In the genomic region with DNA sequence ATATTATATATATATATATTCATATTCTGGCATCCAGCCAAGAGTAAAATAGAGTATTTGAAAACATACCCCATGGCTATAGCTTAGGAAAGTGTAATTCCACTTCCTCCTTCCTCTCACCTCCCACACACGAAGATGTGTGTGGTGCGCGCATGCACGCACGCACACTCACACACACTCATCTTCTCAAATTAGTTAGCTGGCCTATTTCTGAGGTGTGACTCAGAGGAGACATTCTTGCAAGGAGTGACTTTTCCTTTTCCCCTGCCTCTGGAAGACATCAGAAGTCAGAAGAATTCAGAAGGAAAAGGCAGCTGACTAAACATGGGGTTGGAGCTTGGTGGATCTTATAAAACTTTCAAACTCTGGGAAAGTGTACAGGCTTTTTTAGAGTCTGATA, we compare ENCODE assay signal across 8 cellular contexts. TPM values are rescaled to one million over a fixed set of nuclear protein-coding genes. Genes with fewer than 3 reads are reported as not detected.
A peak's percentile ranks its signal among the peaks of the same experiment; 100 is the strongest.
DNase-seq lines count a peak whose midpoint lies in the region; ATAC-seq and TF ChIP-seq lines count a peak whose summit lies in the region.

No MANE protein-coding gene starts in this region.

- no peak overlapping the region for H3K4ac ChIP-seq in neuronal stem cell (ENCODE audit: low read length)

- no peak overlapping the region for H2AFZ ChIP-seq in neuronal stem cell (ENCODE audit: low read length)

- H2BK120ac ChIP-seq in neuronal stem cell (ENCODE audit: low read depth, low read length) = no peak overlapping the region

- TF ChIP-seq CTCF in psoas muscle (IDR thresholded peaks at IDR 0.05) = no peak

- H3K27ac ChIP-seq in psoas muscle (peak overlapping the region; percentile 73), neuronal stem cell (replicated peaks; ENCODE audit: low read length) (no peak overlapping the region)

- no peaks in the 10 kb centered on the region for H3K9me3 ChIP-seq in psoas muscle
- H3K9me3 ChIP-seq in neuronal stem cell (replicated peaks in 1 of 2; ENCODE audit: control insufficient read depth in 2 of 2, insufficient read depth in 1 of 2, low read depth in 1 of 2, low read length in 2 of 2) = no peaks in the 10 kb centered on the region

- no peak overlapping the region for H2AK5ac ChIP-seq in neuronal stem cell (ENCODE audit: low read depth, low read length)

- H3K18ac ChIP-seq in neuronal stem cell (ENCODE audit: low read length) = no peak overlapping the region

- H3K4me2 ChIP-seq in neuronal stem cell (ENCODE audit: insufficient read depth, low read length, poor library complexity, severe bottlenecking) = no peak overlapping the region

- peak; percentile 32 for ATAC-seq in GM18502 (IDR thresholded peaks at IDR 0.05; ENCODE audit: poor library complexity, unreplicated experiment)
- ATAC-seq in HG03378 (IDR thresholded peaks at IDR 0.05; ENCODE audit: unreplicated experiment) = peak; percentile 35
- peak; percentile 90 to 94 (median 91) for ATAC-seq in psoas muscle
- ATAC-seq in HG03571 (IDR thresholded peaks at IDR 0.05; ENCODE audit: unreplicated experiment) = no peak

- H4K8ac ChIP-seq in neuronal stem cell (ENCODE audit: low read depth, low read length) = no peak overlapping the region

- H3K79me1 ChIP-seq in neuronal stem cell (ENCODE audit: low read depth, low read length) = no peaks in the 10 kb centered on the region

- H2BK12ac ChIP-seq in neuronal stem cell (ENCODE audit: low read length) = no peak overlapping the region

- H3K9ac ChIP-seq in neuronal stem cell (ENCODE audit: low read depth, low read length, poor library complexity) = no peak overlapping the region

- H3K4me1 ChIP-seq in psoas muscle (peaks cover 17% of the 10 kb centered on the region), neuronal stem cell (ENCODE audit: control insufficient read depth in 2 of 2, insufficient read depth in 1 of 2, low read depth in 1 of 2, low read length in 2 of 2) (no peaks in the 10 kb centered on the region)

- H3K27me3 ChIP-seq in psoas muscle (ENCODE audit: insufficient read depth in 3 of 3, low read length in 2 of 3) = no peaks in the 10 kb centered on the region
- no peaks in the 10 kb centered on the region for H3K27me3 ChIP-seq in neuronal stem cell (ENCODE audit: control insufficient read depth in 3 of 3, insufficient read depth in 3 of 3, low read depth in 1 of 3, low read length in 3 of 3)

- intact Hi-C loops in psoas muscle (cut with DNase I) = no loop called here

- no peak overlapping the region for H2BK15ac ChIP-seq in neuronal stem cell (ENCODE audit: low read length)

- H3K23ac ChIP-seq in neuronal stem cell (ENCODE audit: low read depth, low read length, poor library complexity) = no peak overlapping the region

- WGBS in psoas muscle, 3 donors = 25 to 44% (median 29%) methylated on average over 5 of the region's 5 CpGs
- no CpG with 5 or more reads among the region's 5 CpGs for WGBS in neuronal stem cell (ENCODE audit: extremely low coverage in 2 of 2, insufficient read length in 2 of 2, insufficient replicate concordance in 1 of 2), 2 donors

- no peak overlapping the region for H2BK5ac ChIP-seq in neuronal stem cell (ENCODE audit: low read length)

- DNase-seq in brain pericyte (ENCODE audit: low read depth, low spot score) (peak; percentile 20), psoas muscle (peak in 1 of 2 donors; percentile 66), NCI-H748 (lab: John Stamatoyannopoulos, UW; ENCODE audit: unreplicated experiment) (no peak), neuronal stem cell (ENCODE audit: low spot score) (no peak), epidermal melanocyte (ENCODE audit: insufficient read length, low spot score) (no peak)

- H3K14ac ChIP-seq in neuronal stem cell (ENCODE audit: low read length) = no peak overlapping the region

- H3K36me3 ChIP-seq in psoas muscle (ENCODE audit: insufficient read depth in 1 of 2, low read depth in 1 of 2) = no peaks in the 10 kb centered on the region
- H3K36me3 ChIP-seq in neuronal stem cell (replicated peaks in 1 of 2; ENCODE audit: control insufficient read depth in 2 of 2, insufficient read depth in 2 of 2, low read length in 2 of 2) = no peaks in the 10 kb centered on the region

- no peak overlapping the region for H4K91ac ChIP-seq in neuronal stem cell (ENCODE audit: low read depth, low read length, poor library complexity)

- H3K4me3 ChIP-seq in psoas muscle (no peak overlapping the region), neuronal stem cell (ENCODE audit: low read length in 2 of 2) (no peak overlapping the region)

RNA-seq across cellular contexts. Expression of gene ENPEP, which starts 8.8 kb away (rescaled TPM):
- 1 to 10 TPM; 1.4 to 4.3 (median 3.0) TPM for total RNA-seq in psoas muscle
- polyA plus RNA-seq in psoas muscle = 1 to 10 TPM in 2 of 3 donors, under 1 TPM in 1; 0.75 to 1.1 (median 1.1) TPM
- polyA plus RNA-seq in neuronal stem cell (2013, experiment 1 of 2) = 0.95 TPM
- polyA plus RNA-seq in neuronal stem cell (2013, experiment 2 of 2) = 0.87 TPM
